7 cellular contexts compared by ENCODE assay signal in the genomic region with DNA sequence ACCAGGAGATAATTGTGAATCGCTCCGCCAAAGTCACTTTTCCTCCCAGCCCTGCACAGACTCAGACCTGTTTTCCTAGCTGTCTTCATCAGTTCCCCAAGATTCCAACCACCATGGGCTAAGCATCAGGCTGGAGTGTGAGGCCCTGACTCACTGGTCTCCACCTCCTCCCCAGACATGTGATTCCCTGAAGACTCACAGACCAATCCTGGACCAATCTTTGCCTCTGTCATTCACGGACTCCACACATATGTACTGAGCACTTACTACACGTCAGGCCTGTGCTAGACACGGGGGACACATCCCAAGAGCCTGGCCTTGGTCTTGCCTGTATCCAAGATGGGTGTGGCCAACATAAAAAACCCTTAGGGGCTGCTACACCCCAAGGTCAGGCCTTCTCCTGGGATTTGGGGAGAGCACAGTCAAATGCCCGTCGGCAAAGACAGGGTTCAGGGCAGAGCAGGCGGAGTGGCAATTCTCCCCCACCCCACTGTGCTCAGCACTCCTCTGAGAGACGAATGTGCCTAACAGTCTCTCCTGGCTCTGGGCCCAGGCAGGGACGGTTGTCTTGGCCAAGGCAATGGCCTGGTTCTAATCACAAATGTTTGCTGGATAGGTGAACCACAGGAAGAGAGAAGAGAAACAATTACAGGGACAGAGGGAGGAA. TPM values are rescaled to one million over a fixed set of nuclear protein-coding genes. Genes with fewer than 3 reads are reported as not detected.
DNase-seq lines count a peak whose midpoint lies in the region; ATAC-seq and TF ChIP-seq lines count a peak whose summit lies in the region.

No MANE protein-coding gene starts in this region.

- intact Hi-C loops in esophagus muscularis mucosa (cut with DNase I): no loop called here

- TF ChIP-seq EP300 in esophagus muscularis mucosa (IDR thresholded peaks at IDR 0.05): no peak

- H3K27ac ChIP-seq in SK-N-MC (peak overlapping the region; percentile 86), esophagus muscularis mucosa (replicated peaks in 1 of 4) (peak overlapping the region; percentile 91 to 97 (median 96))

- no peak for ATAC-seq in HG03039 (IDR thresholded peaks at IDR 0.05; ENCODE audit: unreplicated experiment)

- WGBS in esophagus muscularis mucosa: 49% methylated on average over 10 of the region's 10 CpGs

- H3K4me3 ChIP-seq in SK-N-MC (0 out of 2 replicates have a peak overlapping the region, but pooled peaks have one; percentile 17), esophagus muscularis mucosa (peak overlapping the region in 1 of 4 donors; percentile 16)

- H3K4me1 ChIP-seq in esophagus muscularis mucosa: peaks cover 98 to 100% (median 100%) of the 10 kb centered on the region in 4 donors

- TF ChIP-seq CTCF in esophagus muscularis mucosa (IDR thresholded peaks at IDR 0.05): no peak

- DNase-seq in H4 (ENCODE audit: low spot score) (peak; percentile 54), SK-N-MC (ENCODE audit: low read depth, low spot score) (no peak), esophagus muscularis mucosa (ENCODE audit: extremely low spot score) (no peak), non-pigmented ciliary epithelial cell (ENCODE audit: low read depth) (peak; percentile 73), NCI-H82 (lab: John Stamatoyannopoulos, UW) (no peak), NCI-H2171 (lab: John Stamatoyannopoulos, UW) (no peak)

- peaks cover 0 to 4% (median 0%) of the 10 kb centered on the region in 4 donors for H3K27me3 ChIP-seq in esophagus muscularis mucosa

- TF ChIP-seq POLR2A in esophagus muscularis mucosa (IDR thresholded peaks at IDR 0.05; ENCODE audit: low read depth): no peak

- no peak overlapping the region for H3K9ac ChIP-seq in SK-N-MC (ENCODE audit: insufficient read length)

- no peaks in the 10 kb centered on the region for H3K36me3 ChIP-seq in SK-N-MC (ENCODE audit: insufficient read depth, low read length)
- no peaks in the 10 kb centered on the region for H3K36me3 ChIP-seq in esophagus muscularis mucosa

- H3K9me3 ChIP-seq in SK-N-MC (ENCODE audit: low read depth, low read length): no peaks in the 10 kb centered on the region
- H3K9me3 ChIP-seq in esophagus muscularis mucosa: no peaks in the 10 kb centered on the region

RNA-seq across cellular contexts. Expression of a gene that starts 11.9 kb away (rescaled TPM):
- total RNA-seq in H4 (2014; rRNA removed; shearing (Covaris generic)): 7.6 and 10.6 TPM in 2 replicates
- 10 to 100 TPM; 12.4 to 29.5 (median 20.0) TPM for total RNA-seq in esophagus muscularis mucosa

RNA-seq across cellular contexts. Expression of a gene that starts 31.2 kb away (rescaled TPM):
- total RNA-seq in H4 (2014; rRNA removed; shearing (Covaris generic)): 31.1 and 35.4 TPM in 2 replicates
- 10 to 100 TPM in 1 of 4 donors, 1 to 10 TPM in 3; 6.6 to 13.3 (median 8.5) TPM for total RNA-seq in esophagus muscularis mucosa

RNA-seq across cellular contexts. Expression of a gene that starts 38.3 kb away (rescaled TPM):
- 0.95 and 2.6 TPM in 2 replicates for total RNA-seq in H4 (2014; rRNA removed; shearing (Covaris generic))
- 1 to 10 TPM; 1.3 to 2.8 (median 2.2) TPM for total RNA-seq in esophagus muscularis mucosa

RNA-seq across cellular contexts. Expression of a gene that starts 52.0 kb away (rescaled TPM):
- 5.2 and 12.8 TPM in 2 replicates for total RNA-seq in H4 (2014; rRNA removed; shearing (Covaris generic))
- total RNA-seq in esophagus muscularis mucosa: 10 to 100 TPM; 20.3 to 44.8 (median 35.9) TPM

Comparison
In these comparisons a context has a peak if more than half of its experiments do, and no peak if none do; other contexts are left out.
1. DNase-seq: peak in H4 (single experiment) and non-pigmented ciliary epithelial cell (single experiment); none in SK-N-MC (single experiment), esophagus muscularis mucosa (single experiment), NCI-H82 (single experiment) and NCI-H2171 (single experiment).